ENCODE assay signal across 10 cellular contexts in the genomic region with DNA sequence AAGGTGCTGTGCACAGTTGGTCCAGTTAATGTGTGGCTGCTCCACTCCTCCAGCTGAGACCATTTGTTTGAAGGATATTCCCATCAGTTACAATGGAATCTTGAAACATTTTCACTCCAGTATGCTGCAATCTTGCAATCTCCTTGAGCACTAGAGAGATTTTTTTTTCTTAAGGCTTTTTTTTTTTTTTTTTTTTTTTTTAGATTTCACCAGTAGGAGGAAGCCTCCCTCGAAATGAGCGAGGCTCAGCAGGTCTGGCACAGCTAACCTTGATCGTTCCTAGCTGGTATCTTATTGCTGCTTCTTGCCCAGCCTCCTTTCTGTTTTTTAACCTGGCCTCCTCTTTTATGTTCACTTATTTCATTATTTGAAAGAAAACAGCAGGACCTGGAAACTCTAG. TPM values are rescaled to one million over a fixed set of nuclear protein-coding genes. Genes with fewer than 3 reads are reported as not detected.
DNase-seq lines count a peak whose midpoint lies in the region; ATAC-seq, FAIRE-seq and TF ChIP-seq lines count a peak whose summit lies in the region.
"Had no signal": no experiment of that assay in that cellular context is flagged by ENCODE, and none has a peak within 500 bp of the region (broad histone marks: within the 10 kb centered on the region; RNA-seq: fewer than 3 reads in every experiment).

No MANE protein-coding gene starts in this region.

- H2BK12ac ChIP-seq in trophoblast cell (ENCODE audit: low read length), result no peak overlapping the region

- POLR2A ChIA-PET in endothelial cell of umbilical vein (lab: Charles Lee), result no interaction called here

- H3K36me3 ChIP-seq in endothelial cell of umbilical vein (ENCODE audit: control insufficient read depth in 2 of 2, extremely low read depth in 1 of 2, insufficient read depth in 2 of 2, low read length in 2 of 2), result no peaks in the 10 kb centered on the region
- no peaks in the 10 kb centered on the region for H3K36me3 ChIP-seq in trophoblast cell (ENCODE audit: control insufficient read depth in 1 of 2, insufficient read depth in 2 of 2, low read length in 2 of 2)

- peak; percentile 53 for ATAC-seq in activated CD8-positive, alpha-beta memory T cell treated with anti-CD3 and anti-CD28 coated beads, Interleukin-2, amount 10 ng/mL, durations not matched to agents 7 days and 5 days
- ATAC-seq in GM21737 (IDR thresholded peaks at IDR 0.05; ENCODE audit: unreplicated experiment), result no peak

- H4K12ac ChIP-seq in trophoblast cell (ENCODE audit: low read depth, low read length), result no peak overlapping the region

- TF ChIP-seq CTCF in endothelial cell of umbilical vein (IDR thresholded peaks at IDR 0.05; ENCODE audit: extremely low read depth in 1 of 2, insufficient read depth in 1 of 2, low read depth in 1 of 2, low read length in 2 of 2), result no peak

- DNase-seq in activated CD8-positive, alpha-beta memory T cell treated with anti-CD3 and anti-CD28 coated beads, Interleukin-2, amount 10 ng/mL, durations not matched to agents 7 days and 5 days, result no peak
- no peak for DNase-seq in activated CD8-positive, alpha-beta memory T cell treated with anti-CD3 and anti-CD28 coated beads, Interleukin-2, amount 50 U/mL, for 48 hours
- peak; percentile 88 for DNase-seq in NOMO-1 treated with DMSO at 0.1 percent for 48 hours (lab: John Stamatoyannopoulos, UW; ENCODE audit: unreplicated experiment)
- DNase-seq in endothelial cell of umbilical vein (ENCODE audit: low read depth, low spot score), result no peak
- no peak for DNase-seq in trophoblast cell
- DNase-seq in GM19239 (ENCODE audit: insufficient read length, low spot score), result no peak
- DNase-seq in OCI-M1 (lab: John Stamatoyannopoulos, UW), result no peak
- DNase-seq: anterior cingulate cortex had no signal

- H3K27me3 ChIP-seq in endothelial cell of umbilical vein (ENCODE audit: control insufficient read depth in 2 of 2, insufficient read depth in 2 of 2, low read length in 2 of 2) (no peaks in the 10 kb centered on the region), trophoblast cell (ENCODE audit: insufficient read depth, low read length) (no peaks in the 10 kb centered on the region)

- H3K23ac ChIP-seq in trophoblast cell (ENCODE audit: low read length), result no peak overlapping the region

- H3K4me3 Mint-ChIP-seq in activated CD8-positive, alpha-beta memory T cell treated with anti-CD3 and anti-CD28 coated beads, Interleukin-2, amount 10 ng/mL, durations not matched to agents 7 days and 5 days, result no peak overlapping the region

- H3K79me2 ChIP-seq in endothelial cell of umbilical vein (ENCODE audit: control insufficient read depth, insufficient read depth, low read length) (no peaks in the 10 kb centered on the region), trophoblast cell (ENCODE audit: control insufficient read depth, insufficient read depth, low read length, poor library complexity) (no peaks in the 10 kb centered on the region)

- intact Hi-C loops in endothelial cell of umbilical vein (cut with micrococcal nuclease), result no loop called here

- H3K9me1 ChIP-seq in endothelial cell of umbilical vein (replicated peaks; ENCODE audit: control insufficient read depth, extremely low read depth, insufficient read depth, low read length), result no peaks in the 10 kb centered on the region

- H3K18ac ChIP-seq in trophoblast cell (ENCODE audit: low read length), result no peak overlapping the region

- H2BK120ac ChIP-seq in trophoblast cell (ENCODE audit: insufficient read depth, low read length, poor library complexity), result no peak overlapping the region

- H3K27me3 Mint-ChIP-seq in activated CD8-positive, alpha-beta memory T cell treated with anti-CD3 and anti-CD28 coated beads, Interleukin-2, amount 10 ng/mL, durations not matched to agents 7 days and 5 days, result no peaks in the 10 kb centered on the region

- CTCF ChIA-PET in activated CD8-positive, alpha-beta memory T cell treated with anti-CD3 and anti-CD28 coated beads, Interleukin-2, amount 10 ng/mL, durations not matched to agents 7 days and 5 days (lab: Charles Lee), result interaction anchor here (0.7 to 2.1 kb wide), 3 partner anchors 10 to 76 kb away, joined by 3 to 7 read pairs (median 4); no protein-coding TSS in a partner anchor
- CTCF ChIA-PET in endothelial cell of umbilical vein (lab: Charles Lee), result interaction anchor here (0.6 to 1.9 kb wide), 5 partner anchors 11 to 627 kb away, joined by 3 to 7 read pairs (median 6); no protein-coding TSS in a partner anchor

- dilution Hi-C loops in endothelial cell of umbilical vein (cut with MboI; ENCODE audit: extremely low pct_ligation_motif_present, low sequenced_read_pairs), result no loop called here

- H4K20me1 ChIP-seq in endothelial cell of umbilical vein (replicated peaks; ENCODE audit: control insufficient read depth, extremely low read depth, insufficient read depth, low read length), result no peaks in the 10 kb centered on the region

- H3K9ac ChIP-seq in endothelial cell of umbilical vein (replicated peaks; ENCODE audit: extremely low read depth, insufficient read depth, low read length) (no peak overlapping the region), trophoblast cell (ENCODE audit: low read length) (no peak overlapping the region)

- H3K4me3 ChIP-seq in endothelial cell of umbilical vein (replicated peaks in 1 of 3; ENCODE audit: insufficient read depth in 1 of 3, low read depth in 1 of 3, low read length in 3 of 3) (no peak overlapping the region), trophoblast cell (ENCODE audit: low read depth, low read length) (no peak overlapping the region)

- peak overlapping the region; percentile 59 for H2AFZ ChIP-seq in endothelial cell of umbilical vein (ENCODE audit: low read depth, low read length)
- no peak overlapping the region for H2AFZ ChIP-seq in trophoblast cell (ENCODE audit: insufficient read depth, low read length, poor library complexity)

- H3K36me3 Mint-ChIP-seq in activated CD8-positive, alpha-beta memory T cell treated with anti-CD3 and anti-CD28 coated beads, Interleukin-2, amount 10 ng/mL, durations not matched to agents 7 days and 5 days, result no peaks in the 10 kb centered on the region

- TF ChIP-seq POLR2A in endothelial cell of umbilical vein (IDR thresholded peaks at IDR 0.05; ENCODE audit: low read depth, low read length), result no peak

- peak overlapping the region; percentile 63 for H3K27ac ChIP-seq in endothelial cell of umbilical vein (ENCODE audit: insufficient read depth, low read depth, low read length)
- peak overlapping the region; percentile 42 for H3K27ac ChIP-seq in trophoblast cell (ENCODE audit: low read depth, low read length)

- peak overlapping the region; percentile 24 for H3K27ac Mint-ChIP-seq in activated CD8-positive, alpha-beta memory T cell treated with anti-CD3 and anti-CD28 coated beads, Interleukin-2, amount 10 ng/mL, durations not matched to agents 7 days and 5 days

- no peak overlapping the region for H3K14ac ChIP-seq in trophoblast cell (ENCODE audit: low read length)

- H3K9me3 Mint-ChIP-seq in activated CD8-positive, alpha-beta memory T cell treated with anti-CD3 and anti-CD28 coated beads, Interleukin-2, amount 10 ng/mL, durations not matched to agents 7 days and 5 days (ENCODE audit: low read depth), result no peaks in the 10 kb centered on the region

- H3K79me1 ChIP-seq in trophoblast cell (ENCODE audit: low read length), result no peaks in the 10 kb centered on the region

- H3K4ac ChIP-seq in trophoblast cell (ENCODE audit: low read depth, low read length), result no peak overlapping the region

- H2BK5ac ChIP-seq in trophoblast cell (ENCODE audit: low read depth, low read length, poor library complexity), result no peak overlapping the region

- H3K4me1 ChIP-seq in endothelial cell of umbilical vein (ENCODE audit: control insufficient read depth, extremely low read depth, insufficient read depth, low read length) (peaks cover 20% of the 10 kb centered on the region), trophoblast cell (ENCODE audit: control insufficient read depth in 1 of 2, insufficient read depth in 2 of 2, low read length in 2 of 2) (peaks cover 5 to 7% of the 10 kb centered on the region in 2 experiments)

- H3K9me3 ChIP-seq in endothelial cell of umbilical vein (replicated peaks; ENCODE audit: control insufficient read depth, insufficient read depth, low read length) (no peaks in the 10 kb centered on the region), trophoblast cell (ENCODE audit: insufficient read depth, low read depth, low read length) (no peaks in the 10 kb centered on the region)

- peaks cover 13% of the 10 kb centered on the region for H3K4me1 Mint-ChIP-seq in activated CD8-positive, alpha-beta memory T cell treated with anti-CD3 and anti-CD28 coated beads, Interleukin-2, amount 10 ng/mL, durations not matched to agents 7 days and 5 days

- no peak overlapping the region for H4K8ac ChIP-seq in trophoblast cell (ENCODE audit: low read depth, low read length)

- FAIRE-seq in endothelial cell of umbilical vein (lab: Jason Lieb, UNC) (no peak), GM19239 (lab: Jason Lieb, UNC) (no peak)
- FAIRE-seq: GM18507 had no signal

- BruUV-seq in endothelial cell of umbilical vein (replicated peaks; lab: Mats Ljungman, UMichigan), result no TSS peak

- H3K4me2 ChIP-seq in endothelial cell of umbilical vein (ENCODE audit: insufficient read depth, low read length) (peak overlapping the region; percentile 57), trophoblast cell (ENCODE audit: low read length) (no peak overlapping the region)

- no CpG with 5 or more reads among the region's 3 CpGs for WGBS in trophoblast cell (ENCODE audit: extremely low coverage, insufficient coverage, insufficient read length)

- no peak overlapping the region for H4K91ac ChIP-seq in trophoblast cell (ENCODE audit: low read depth, low read length)

- H2AK5ac ChIP-seq in trophoblast cell (ENCODE audit: low read length), result no peak overlapping the region

TF ChIP-seq in endothelial cell of umbilical vein, 7 proteins besides CTCF, POLR2A, EP300 and RAD21 (continues in another document):
- TF ChIP-seq, protein P1, sequence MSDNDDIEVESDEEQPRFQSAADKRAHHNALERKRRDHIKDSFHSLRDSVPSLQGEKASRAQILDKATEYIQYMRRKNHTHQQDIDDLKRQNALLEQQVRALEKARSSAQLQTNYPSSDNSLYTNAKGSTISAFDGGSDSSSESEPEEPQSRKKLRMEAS (IDR thresholded peaks at IDR 0.05; ENCODE audit: insufficient read depth, insufficient read length), result no peak
- no peak for TF ChIP-seq EZH2 (IDR thresholded peaks at IDR 0.05; ENCODE audit: borderline replicate concordance, low read depth, low read length, severe bottlenecking)

RNA-seq across cellular contexts. Expression of a gene that starts 48.1 kb away (rescaled TPM):
- total RNA-seq in activated CD8-positive, alpha-beta memory T cell treated with anti-CD3 and anti-CD28 coated beads, Interleukin-2, amount 10 ng/mL, durations not matched to agents 7 days and 5 days, result 10 to 100 TPM; 17.3 to 22.4 TPM
- total RNA-seq in endothelial cell of umbilical vein, result 26.6 and 27.5 TPM in 2 replicates
- 7.9 and 8.3 TPM in 2 replicates for polyA plus RNA-seq in endothelial cell of umbilical vein
- 7.5 and 9.5 TPM in 2 replicates for polyA plus RNA-seq in endothelial cell of umbilical vein (2011; cell fraction: cytosol; rRNA removed)
- polyA plus RNA-seq in endothelial cell of umbilical vein (2011; cell fraction: nucleus; rRNA removed), result 4.9 and 6.5 TPM in 2 replicates
- 9.3 and 12.6 TPM in 2 replicates for polyA plus RNA-seq in endothelial cell of umbilical vein (2012)
- polyA minus RNA-seq in endothelial cell of umbilical vein, result 14.4 and 19.7 TPM in 2 replicates
- 10.9 TPM for polyA minus RNA-seq in endothelial cell of umbilical vein (2011; cell fraction: cytosol; rRNA and poly(A)+ RNA removed)
- 13.2 and 14.2 TPM in 2 replicates for polyA minus RNA-seq in endothelial cell of umbilical vein (2011; cell fraction: nucleus; rRNA and poly(A)+ RNA removed)
- 12.1 and 13.1 TPM in 2 replicates for polyA plus RNA-seq in trophoblast cell (2013)
